In the genomic region with DNA sequence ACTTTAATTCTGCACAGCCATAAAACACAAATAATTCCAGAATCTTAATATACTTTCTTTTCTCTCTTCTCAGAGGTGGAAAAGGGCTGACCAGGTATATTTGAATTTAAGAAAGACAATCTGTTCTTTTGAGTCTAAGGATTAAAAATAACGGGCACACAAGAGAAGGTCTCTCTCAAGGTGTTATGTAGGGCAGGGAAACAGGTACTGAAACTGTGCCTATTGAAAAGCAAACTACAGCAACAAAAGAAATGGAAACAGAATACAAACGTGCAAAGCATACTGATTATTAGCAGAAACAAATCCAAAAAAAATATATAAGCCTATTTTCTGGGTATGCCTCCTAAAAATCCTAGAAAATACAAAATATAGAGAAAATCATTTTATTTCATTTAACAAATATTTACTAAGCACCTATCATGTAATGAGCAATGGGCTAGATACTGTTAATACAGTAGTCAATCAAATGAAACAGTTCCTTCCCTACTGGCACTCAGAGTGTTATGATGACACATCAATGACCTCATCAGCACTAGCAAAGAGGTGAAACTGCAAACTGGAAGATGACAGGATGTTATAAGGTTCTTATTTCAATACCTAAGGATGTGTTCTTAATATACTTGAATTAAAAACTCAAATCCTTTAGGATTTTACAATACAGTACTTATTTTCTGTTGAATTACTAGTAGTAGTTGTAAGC, we compare ENCODE assay signal across 11 cellular contexts.
DNase-seq lines count a peak whose midpoint lies in the region; ATAC-seq and TF ChIP-seq lines count a peak whose summit lies in the region.
"Had no signal": no experiment of that assay in that cellular context is flagged by ENCODE, and none has a peak within 500 bp of the region (broad histone marks: within the 10 kb centered on the region; RNA-seq: fewer than 3 reads in every experiment).

No MANE protein-coding gene starts in this region.

- H3K4me1 ChIP-seq in ascending aorta = no peaks in the 10 kb centered on the region

- intact Hi-C loops in ascending aorta (cut with DNase I) = no loop called here

- no peaks in the 10 kb centered on the region for H3K9me3 Mint-ChIP-seq in activated naive CD4-positive, alpha-beta T cell treated with anti-CD3 and anti-CD28 coated beads, Interleukin-2, amount 50 U/mL, for 72 hours

- H3K27ac ChIP-seq in ascending aorta = no peak overlapping the region
- H3K27ac ChIP-seq: BLaER1 had no signal

- H3K36me3 ChIP-seq in ascending aorta = no peaks in the 10 kb centered on the region

- H3K9me3 ChIP-seq in ascending aorta = no peaks in the 10 kb centered on the region
- H3K9me3 ChIP-seq: BLaER1 had no signal

- TF ChIP-seq CTCF in ascending aorta (IDR thresholded peaks at IDR 0.05) = no peak

- peak; percentile 79 to 87 for ATAC-seq in activated naive CD4-positive, alpha-beta T cell treated with anti-CD3 and anti-CD28 coated beads, Interleukin-2, amount 50 U/mL, for 72 hours
- ATAC-seq in stimulated activated naive CD8-positive, alpha-beta T cell treated with anti-CD3 and anti-CD28 coated beads, Interleukin-15, Interleukin-2, amounts not matched to agents 100 U/mL and 50 U/mL, for 24 hours = peak; percentile 83

- no peaks in the 10 kb centered on the region for H3K36me3 Mint-ChIP-seq in activated naive CD4-positive, alpha-beta T cell treated with anti-CD3 and anti-CD28 coated beads, Interleukin-2, amount 50 U/mL, for 72 hours

- H3K27ac Mint-ChIP-seq in activated naive CD4-positive, alpha-beta T cell treated with anti-CD3 and anti-CD28 coated beads, Interleukin-2, amount 50 U/mL, for 72 hours = peak overlapping the region in 1 of 2 donors; percentile 39

- no peak overlapping the region for H3K4me3 ChIP-seq in ascending aorta
- H3K4me3 ChIP-seq: BLaER1 had no signal

- no peaks in the 10 kb centered on the region for H3K27me3 ChIP-seq in ascending aorta
- H3K27me3 ChIP-seq: BLaER1 had no signal

- no peak for DNase-seq in activated naive CD4-positive, alpha-beta T cell treated with anti-CD3 and anti-CD28 coated beads, Interleukin-2, amount 50 U/mL, for 72 hours (ENCODE audit: low spot score in 2 of 2)
- DNase-seq in activated naive CD4-positive, alpha-beta T cell treated with Interleukin-2 at 50 U/mL for 16 hours = no peak
- DNase-seq in M059J (ENCODE audit: low read depth) = peak; percentile 78
- peak; percentile 56 for DNase-seq in dermis blood vessel endothelial cell
- DNase-seq in stimulated activated naive CD8-positive, alpha-beta T cell treated with anti-CD3 and anti-CD28 coated beads, Interleukin-15, Interleukin-2, amounts not matched to agents 100 U/mL and 50 U/mL, for 24 hours = no peak
- DNase-seq in HT-29 (ENCODE audit: low spot score) = no peak
- DNase-seq in UCSD-AML1 (lab: John Stamatoyannopoulos, UW; ENCODE audit: unreplicated experiment) = no peak
- no peak for DNase-seq in ascending aorta (ENCODE audit: low spot score in 2 of 2)
- DNase-seq: activated T-cell treated with anti-CD3 and anti-CD28 coated beads, Interleukin-2, amount 50 U/mL, for 48 hours; NCI-H2227 treated with DMSO at 0.1 percent for 48 hours had no signal

Comparison
In these comparisons a context has a peak if more than half of its experiments do, and no peak if none do; other contexts are left out.
1. DNase-seq: peak in M059J (single experiment) and dermis blood vessel endothelial cell (single experiment); none in activated naive CD4-positive, alpha-beta T cell treated with anti-CD3 and anti-CD28 coated beads, Interleukin-2, amount 50 U/mL, for 72 hours (0 of 2), activated naive CD4-positive, alpha-beta T cell treated with Interleukin-2 at 50 U/mL for 16 hours (single experiment), stimulated activated naive CD8-positive, alpha-beta T cell treated with anti-CD3 and anti-CD28 coated beads, Interleukin-15, Interleukin-2, amounts not matched to agents 100 U/mL and 50 U/mL, for 24 hours (single experiment), HT-29 (single experiment), UCSD-AML1 (single experiment) and ascending aorta (0 of 2).